Comparison of ENCODE assay signal across 10 cellular contexts in genomic region chr10:96025566-96025965, GRCh38. TPM values are rescaled to one million over a fixed set of nuclear protein-coding genes. Genes with fewer than 3 reads are reported as not detected.
DNase-seq lines count a peak whose midpoint lies in the region; ATAC-seq, FAIRE-seq and TF ChIP-seq lines count a peak whose summit lies in the region.
"Had no signal": no experiment of that assay in that cellular context is flagged by ENCODE, and none has a peak within 500 bp of the region (broad histone marks: within the 10 kb centered on the region; RNA-seq: fewer than 3 reads in every experiment).

No MANE protein-coding gene starts in this region.

- FAIRE-seq in GM12878 (lab: Jason Lieb, UNC) = peak; percentile 44

- no peak overlapping the region for H2BK5ac ChIP-seq in trophoblast cell (ENCODE audit: low read depth, low read length, poor library complexity)

- no peak overlapping the region for H2AFZ ChIP-seq in GM12878 (ENCODE audit: control insufficient read depth, low read depth, low read length)
- H2AFZ ChIP-seq in trophoblast cell (ENCODE audit: insufficient read depth, low read length, poor library complexity) = no peak overlapping the region

- no peak overlapping the region for H2AK5ac ChIP-seq in trophoblast cell (ENCODE audit: low read length)

- in situ Hi-C loops in GM12878 (cut with MboI) = loop anchor here (10.0 kb wide), 1 partner anchor 299 kb away; no protein-coding TSS in a partner anchor

- H3K14ac ChIP-seq in trophoblast cell (ENCODE audit: low read length) = no peak overlapping the region

- H2BK120ac ChIP-seq in trophoblast cell (ENCODE audit: insufficient read depth, low read length, poor library complexity) = no peak overlapping the region

- H4K20me1 ChIP-seq in GM12878 (ENCODE audit: control insufficient read depth, insufficient read depth) = no peaks in the 10 kb centered on the region
- H4K20me1 ChIP-seq: BLaER1 had no signal

- H3K36me3 ChIP-seq in GM12878 (ENCODE audit: control insufficient read depth in 2 of 2, insufficient read depth in 2 of 2, low read length in 1 of 2) = no peaks in the 10 kb centered on the region
- H3K36me3 ChIP-seq in trophoblast cell (ENCODE audit: control insufficient read depth in 1 of 2, insufficient read depth in 2 of 2, low read length in 2 of 2) = no peaks in the 10 kb centered on the region
- H3K36me3 ChIP-seq: BLaER1 had no signal

- H4K8ac ChIP-seq in trophoblast cell (ENCODE audit: low read depth, low read length) = no peak overlapping the region

- intact Hi-C loops in GM12878 (cut with micrococcal nuclease; ENCODE audit: unreplicated experiment) = no loop called here

- H3K4ac ChIP-seq in trophoblast cell (ENCODE audit: low read depth, low read length) = no peak overlapping the region

- RAD21 ChIA-PET in GM12878 (lab: Charles Lee; ENCODE audit: unreplicated experiment) = interaction anchor here (2.3 kb wide), 1 partner anchor 9 kb away, joined by 7 read pairs; no protein-coding TSS in a partner anchor

- no peak overlapping the region for H3K4me3 ChIP-seq in GM12878
- H3K4me3 ChIP-seq in trophoblast cell (ENCODE audit: low read depth, low read length) = no peak overlapping the region
- H3K4me3 ChIP-seq: BLaER1 had no signal

- H3K9ac ChIP-seq in GM12878 (ENCODE audit: control insufficient read depth, insufficient read depth, low read length) (no peak overlapping the region), trophoblast cell (ENCODE audit: low read length) (no peak overlapping the region)
- H3K9ac ChIP-seq: BLaER1 had no signal

- POLR2A ChIA-PET in GM12878 (lab: Charles Lee) = interaction anchor here (0.6 kb wide), 1 partner anchor 301 kb away, joined by 3 read pairs; no protein-coding TSS in a partner anchor

- H3K27me3 ChIP-seq in GM12878 (replicated peaks in 1 of 2; ENCODE audit: control insufficient read depth in 2 of 2, insufficient read depth in 2 of 2, low read length in 1 of 2) (no peaks in the 10 kb centered on the region), trophoblast cell (ENCODE audit: insufficient read depth, low read length) (no peaks in the 10 kb centered on the region)
- H3K27me3 ChIP-seq: BLaER1 had no signal

- no peak overlapping the region for H4K12ac ChIP-seq in trophoblast cell (ENCODE audit: low read depth, low read length)

- H4K91ac ChIP-seq in trophoblast cell (ENCODE audit: low read depth, low read length) = no peak overlapping the region

- no TSS peak for BruUV-seq in GM12878 (replicated peaks; lab: Mats Ljungman, UMichigan)

- H3K79me2 ChIP-seq in GM12878 (ENCODE audit: control insufficient read depth, insufficient read depth, low read length) (no peaks in the 10 kb centered on the region), trophoblast cell (ENCODE audit: control insufficient read depth, insufficient read depth, low read length, poor library complexity) (no peaks in the 10 kb centered on the region)

- H3K79me1 ChIP-seq in trophoblast cell (ENCODE audit: low read length) = no peaks in the 10 kb centered on the region

- ATAC-seq in HG03521 (IDR thresholded peaks at IDR 0.05; ENCODE audit: unreplicated experiment) = peak; percentile 80
- peak; percentile 99 for ATAC-seq in GM12878
- ATAC-seq in HG03457 (IDR thresholded peaks at IDR 0.05; ENCODE audit: unreplicated experiment) = no peak
- ATAC-seq in GM21619 (IDR thresholded peaks at IDR 0.05; ENCODE audit: unreplicated experiment) = no peak

- SMC1A ChIA-PET in GM12878 (lab: Charles Lee; ENCODE audit: uncharacterized antibody, unreplicated experiment) = no interaction called here

- no peak overlapping the region for H3K4me2 ChIP-seq in GM12878 (ENCODE audit: control insufficient read depth, insufficient read depth)
- H3K4me2 ChIP-seq in trophoblast cell (ENCODE audit: low read length) = no peak overlapping the region
- H3K4me2 ChIP-seq: BLaER1 had no signal

- no peak overlapping the region for H3K18ac ChIP-seq in trophoblast cell (ENCODE audit: low read length)

- TF ChIP-seq EP300 in GM12878 (IDR thresholded peaks at IDR 0.05; ENCODE audit: borderline replicate concordance in 1 of 2, control insufficient read depth in 1 of 2, low read depth in 2 of 2, low read length in 2 of 2) = no peak

- 61% methylated on average over 3 of the region's 3 CpGs for WGBS in GM12878 (ENCODE audit: insufficient coverage, insufficient replicate concordance, low lambda C conversion rate, missing lambda C conversion rate)
- WGBS in trophoblast cell (ENCODE audit: extremely low coverage, insufficient coverage, insufficient read length) = no CpG with 5 or more reads among the region's 3 CpGs

- no peak for TF ChIP-seq POLR2A in GM12878 (IDR thresholded peaks at IDR 0.05; ENCODE audit: low read depth, low read length)

- H3K27ac ChIP-seq in GM12878 (ENCODE audit: control insufficient read depth, insufficient read depth) (no peak overlapping the region), trophoblast cell (ENCODE audit: low read depth, low read length) (no peak overlapping the region)
- H3K27ac ChIP-seq: BLaER1 had no signal

- peak; percentile 15 to 44 (median 35); a peak in 4 of 6 replicates for TF ChIP-seq CTCF in GM12878 (IDR thresholded peaks at IDR 0.05 in 2 of 3, conservative IDR thresholded peaks at IDR 0.05 in 1 of 3; ENCODE audit: control insufficient read depth in 2 of 3, extremely low read depth in 1 of 3, insufficient read depth in 1 of 3, low read depth in 3 of 3, low read length in 3 of 3)

- no peak overlapping the region for H2BK12ac ChIP-seq in trophoblast cell (ENCODE audit: low read length)

- CTCF ChIA-PET in GM12878 (lab: Yijun Ruan, JAX) = interaction anchor here (1.9 kb wide), 1 partner anchor 8 kb away, joined by 17 read pairs; no protein-coding TSS in a partner anchor

- DNase-seq in NCI-H2171 treated with DMSO at 0.1 percent for 48 hours (lab: John Stamatoyannopoulos, UW) = peak; percentile 4
- no peak for DNase-seq in NCI-H2171 (lab: John Stamatoyannopoulos, UW)
- DNase-seq in GM12878 (ENCODE audit: low read depth, low spot score) = no peak
- DNase-seq in trophoblast cell = peak; percentile 29 to 53
- DNase-seq in activated CD4-positive, alpha-beta T cell treated with anti-CD3 and anti-CD28 coated beads, Interleukin-2, amount 50 U/mL, for 4 hours = no peak
- DNase-seq: cerebellar nuclear complex had no signal

- no peak for TF ChIP-seq RAD21 in GM12878 (IDR thresholded peaks at IDR 0.05; ENCODE audit: insufficient read depth, low read depth, low read length)

- H3K9me3 ChIP-seq in GM12878 (replicated peaks; ENCODE audit: control insufficient read depth, insufficient read depth, low read length) (no peaks in the 10 kb centered on the region), trophoblast cell (ENCODE audit: insufficient read depth, low read depth, low read length) (no peaks in the 10 kb centered on the region)

- H3K4me1 ChIP-seq in GM12878 (ENCODE audit: control insufficient read depth, insufficient read depth, low read length) (no peaks in the 10 kb centered on the region), trophoblast cell (ENCODE audit: control insufficient read depth in 1 of 2, insufficient read depth in 2 of 2, low read length in 2 of 2) (no peaks in the 10 kb centered on the region)
- H3K4me1 ChIP-seq: BLaER1 had no signal

- H3K23ac ChIP-seq in trophoblast cell (ENCODE audit: low read length) = no peak overlapping the region

TF ChIP-seq in GM12878, 131 proteins besides CTCF, POLR2A, EP300 and RAD21:
- no peak for TF ChIP-seq SPI1 (IDR thresholded peaks at IDR 0.05; ENCODE audit: borderline replicate concordance, insufficient read depth, low read depth, low read length)
- peak; percentile 31; the same call in 1 of the 2 replicates for TF ChIP-seq YY1 (IDR thresholded peaks at IDR 0.05; ENCODE audit: low read depth, low read length)
- TF ChIP-seq PRDM15 (CRISPR knock-in tag; IDR thresholded peaks at IDR 0.05) = no peak
TF ChIP-seq in GM12878: peak in this region for 1.

RNA-seq across cellular contexts. Expression of gene CCNJ, which starts 17.8 kb away (rescaled TPM):
- total RNA-seq in GM12878 (2013; cell fraction: nucleolus; rRNA removed) = 7.7 and 8.4 TPM in 2 replicates
- total RNA-seq in GM12878 (2014; rRNA removed) (4.6 and 5.8 TPM in 2 replicates), GM12878 (2014; rRNA removed; fragmentation: Illumina TruSeq; extraction: Trizol) (6.4 and 6.6 TPM in 2 replicates), GM12878 (2021) (6.1 and 6.6 TPM in 2 replicates)
- polyA plus RNA-seq in GM12878 (2011; ENCODE audit: low read depth) = 1.9 TPM
- polyA plus RNA-seq in GM12878 (2011; rRNA removed) (7.2 and 7.7 TPM in 2 replicates), GM12878 (2014; fragmentation: Illumina TruSeq; extraction: Trizol) (7.1 and 8.1 TPM in 2 replicates), GM12878 (2014; fragmentation: Nextera tagmentation; extraction: Ambion mirVana) (1 to 10 TPM in 1 of 2 experiments, under 1 TPM in 1; 0.56 to 1.5 TPM), GM12878 (2014; rRNA removed) (5.5 and 6.7 TPM in 2 replicates), GM12878 (2016; fragmentation: Nextera tagmentation; extraction: Ambion mirVana) (1 to 10 TPM; 7.7 to 8.8 TPM)
- 4.6 and 5.5 TPM in 2 replicates for polyA plus RNA-seq in GM12878 (2011; cell fraction: cytosol; rRNA removed)
- polyA plus RNA-seq in GM12878 (2011; cell fraction: nucleus; rRNA removed) = 6.9 and 8.3 TPM in 2 replicates
- 2.5 and 3.2 TPM in 2 replicates for polyA plus RNA-seq in GM12878 (2012)
- polyA minus RNA-seq in GM12878 (2011; rRNA and poly(A)+ RNA removed) = 7.5 and 18.1 TPM in 2 replicates
- 3.2 and 4.4 TPM in 2 replicates for polyA minus RNA-seq in GM12878 (2011; cell fraction: cytosol; rRNA and poly(A)+ RNA removed)
- 4.2 and 7.9 TPM in 2 replicates for polyA minus RNA-seq in GM12878 (2011; cell fraction: nucleus; rRNA and poly(A)+ RNA removed)
- 15.9 and 16.7 TPM in 2 replicates for polyA plus RNA-seq in trophoblast cell (2013)

Comparison
In these comparisons a context has a peak if more than half of its experiments do, and no peak if none do; other contexts are left out.
1. DNase-seq: peak in NCI-H2171 treated with DMSO at 0.1 percent for 48 hours (single experiment) and trophoblast cell (2 of 2); none in NCI-H2171 (single experiment), GM12878 (single experiment) and activated CD4-positive, alpha-beta T cell treated with anti-CD3 and anti-CD28 coated beads, Interleukin-2, amount 50 U/mL, for 4 hours (0 of 2).
2. ATAC-seq: peak in HG03521 (single experiment) and GM12878 (single experiment); none in HG03457 (single experiment) and GM21619 (single experiment).